ENCODE assay signal across 6 cellular contexts in the genomic region with DNA sequence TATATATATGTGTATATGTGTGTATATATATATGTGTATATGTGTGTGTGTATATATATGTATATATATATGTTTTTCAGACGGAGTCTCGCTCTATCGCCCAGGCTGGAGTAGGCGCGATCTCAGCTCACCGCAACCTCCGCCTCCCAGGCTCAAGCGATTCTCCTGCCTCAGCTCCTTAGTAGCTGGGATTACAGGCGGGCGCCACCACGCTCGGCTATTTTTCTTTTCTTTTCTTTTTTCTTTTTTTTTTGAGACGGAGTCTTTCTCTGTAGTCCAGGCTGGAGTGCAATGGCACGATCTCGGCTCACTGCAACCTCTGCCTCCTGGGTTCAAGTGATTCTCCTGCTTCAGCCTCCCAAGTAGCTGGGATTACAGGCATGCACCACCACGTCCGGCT. TPM values are rescaled to one million over a fixed set of nuclear protein-coding genes. Genes with fewer than 3 reads are reported as not detected.
DNase-seq lines count a peak whose midpoint lies in the region; ATAC-seq and TF ChIP-seq lines count a peak whose summit lies in the region.
"Not testable (repeated sequence)": the region's sequence is repeated elsewhere in the genome, so short reads cannot be mapped to it uniquely, and the experiment has no call there.

No MANE protein-coding gene starts in this region.

- 74% methylated on average over 16 of the region's 17 CpGs for WGBS in hepatocyte (ENCODE audit: low lambda C conversion rate, missing lambda C conversion rate)

- H3K36me3 Mint-ChIP-seq in HFFc6 (ENCODE audit: low read depth) (peaks cover 38% of the 10 kb centered on the region), WTC11 (peaks cover 30% of the 10 kb centered on the region)
- H3K36me3 Mint-ChIP-seq in central memory CD8-positive, alpha-beta T cell (ENCODE audit: insufficient read depth) = peaks cover 38% of the 10 kb centered on the region

- H3K9me3 ChIP-seq in hepatocyte (ENCODE audit: low read depth); osteoblast (ENCODE audit: low read depth, low read length); vagina: not testable (repeated sequence)

- TF ChIP-seq POLR2A in vagina (IDR thresholded peaks at IDR 0.05) = not testable (repeated sequence)

- H3K27ac Mint-ChIP-seq in HFFc6, WTC11: not testable (repeated sequence)
- peak overlapping the region; percentile 100 for H3K27ac Mint-ChIP-seq in central memory CD8-positive, alpha-beta T cell (ENCODE audit: low read depth)

- H3K4me1 ChIP-seq in hepatocyte (ENCODE audit: insufficient read depth) (peaks cover 20% of the 10 kb centered on the region), osteoblast (ENCODE audit: insufficient read depth, low read length) (peaks cover 16% of the 10 kb centered on the region), vagina (peaks cover 63% of the 10 kb centered on the region)

- H3K36me3 ChIP-seq in hepatocyte (replicated peaks; ENCODE audit: insufficient read depth, low read depth) = not testable (repeated sequence)
- peaks cover 52% of the 10 kb centered on the region for H3K36me3 ChIP-seq in osteoblast (ENCODE audit: insufficient read depth, low read length)
- peaks cover 0 to 52% of the 10 kb centered on the region in 2 donors for H3K36me3 ChIP-seq in vagina

- H3K9me3 Mint-ChIP-seq in HFFc6; WTC11; central memory CD8-positive, alpha-beta T cell: not testable (repeated sequence)

- DNase-seq in HFFc6; WTC11 (ENCODE audit: low spot score); central memory CD8-positive, alpha-beta T cell (ENCODE audit: low spot score in 2 of 2); hepatocyte (ENCODE audit: low spot score); osteoblast (ENCODE audit: insufficient read length, low spot score, missing footprints); vagina (ENCODE audit: extremely low spot score in 2 of 2): not testable (repeated sequence)

- intact Hi-C loops in vagina (cut with DNase I) = not testable (repeated sequence)

- H4K20me1 ChIP-seq in hepatocyte (ENCODE audit: insufficient read depth, poor library complexity, severe bottlenecking) = peaks cover 13% of the 10 kb centered on the region
- H4K20me1 ChIP-seq in osteoblast (ENCODE audit: insufficient read depth, low read length) = peaks cover 24% of the 10 kb centered on the region

- H3K27ac ChIP-seq in hepatocyte = peak overlapping the region; percentile 14
- not testable (repeated sequence) for H3K27ac ChIP-seq in osteoblast (ENCODE audit: low read depth, low read length)
- H3K27ac ChIP-seq in vagina = peak overlapping the region; percentile 99

- not testable (repeated sequence) for TF ChIP-seq CTCF in HFFc6 (IDR thresholded peaks at IDR 0.05); WTC11 (IDR thresholded peaks at IDR 0.05); hepatocyte (IDR thresholded peaks at IDR 0.05; ENCODE audit: poor library complexity); osteoblast (IDR thresholded peaks at IDR 0.05; ENCODE audit: extremely low read depth, low read depth, low read length); vagina (IDR thresholded peaks at IDR 0.05)

- POLR2A ChIA-PET in WTC11 (lab: Charles Lee) = interaction anchor here (0.6 kb wide), 1 partner anchor 1863 kb away, joined by 3 read pairs; no protein-coding TSS in a partner anchor

- CTCF ChIA-PET in WTC11 (lab: Charles Lee) = interaction anchor here (0.8 to 4.5 kb wide), 5 partner anchors 20 to 103 kb away, joined by 3 to 47 read pairs (median 12); partner anchors contain the start of gene EHD2

- H3K27me3 Mint-ChIP-seq in HFFc6 (ENCODE audit: insufficient read depth) = peaks cover 42% of the 10 kb centered on the region
- H3K27me3 Mint-ChIP-seq in WTC11 (ENCODE audit: low read depth); central memory CD8-positive, alpha-beta T cell: not testable (repeated sequence)

- H3K4me3 Mint-ChIP-seq in HFFc6 (peak overlapping the region; percentile 99), WTC11 (peak overlapping the region; percentile 97)
- peak overlapping the region; percentile 99 for H3K4me3 Mint-ChIP-seq in central memory CD8-positive, alpha-beta T cell

- peaks cover 45% of the 10 kb centered on the region for H3K4me1 Mint-ChIP-seq in HFFc6 (ENCODE audit: low read depth)
- H3K4me1 Mint-ChIP-seq in WTC11 = peaks cover 13% of the 10 kb centered on the region
- H3K4me1 Mint-ChIP-seq in central memory CD8-positive, alpha-beta T cell = peaks cover 29% of the 10 kb centered on the region

- H3K79me2 ChIP-seq in hepatocyte = peaks cover 35% of the 10 kb centered on the region
- H3K79me2 ChIP-seq in osteoblast (ENCODE audit: insufficient read depth, low read length) = peaks cover 41% of the 10 kb centered on the region

- H3K27me3 ChIP-seq in hepatocyte; osteoblast (ENCODE audit: insufficient read depth, low read length); vagina: not testable (repeated sequence)

- H3K4me2 ChIP-seq in hepatocyte (peak overlapping the region; percentile 93), osteoblast (ENCODE audit: insufficient read depth, low read length) (peak overlapping the region; percentile 90)

- ATAC-seq in WTC11; central memory CD8-positive, alpha-beta T cell (replicated peaks; ENCODE audit: extremely low read depth, poor library complexity, severe bottlenecking): not testable (repeated sequence)

- H3K4me3 ChIP-seq in hepatocyte = peak overlapping the region; percentile 98
- H3K4me3 ChIP-seq in osteoblast (ENCODE audit: insufficient read depth, low read length) = peak overlapping the region; percentile 89
- peak overlapping the region; percentile 74 to 89 for H3K4me3 ChIP-seq in vagina

- H3K9me2 ChIP-seq in hepatocyte (replicated peaks; ENCODE audit: insufficient read depth) = not testable (repeated sequence)

- H2AFZ ChIP-seq in hepatocyte; osteoblast (ENCODE audit: low read length): not testable (repeated sequence)

RNA-seq across cellular contexts. Expression of gene NOP53, which starts 0.8 kb away (rescaled TPM):
- 100 to 1,000 TPM in 4 of 6 experiments, 10 to 100 TPM in 2; 72.7 to 113 (median 106) TPM for total RNA-seq in HFFc6 (2021; fragmentation: NEBNext Ultra II Directional; extraction: Animal tissue kit (Norgen Biotek cat#: 25700))
- total RNA-seq in WTC11 (2021) (289 to 315 TPM (median 310 TPM) in 3 replicates), hepatocyte (93.3 and 139 TPM in 2 replicates), osteoblast (55.7 and 56.6 TPM in 2 replicates), vagina (517 TPM)
- polyA plus RNA-seq in hepatocyte = 91.5 and 96.7 TPM in 2 replicates

RNA-seq across cellular contexts. Expression of gene SELENOW, which starts 32.4 kb away (rescaled TPM):
- total RNA-seq in HFFc6 (2021; fragmentation: NEBNext Ultra II Directional; extraction: Animal tissue kit (Norgen Biotek cat#: 25700)) = 100 to 1,000 TPM; 214 to 245 (median 224) TPM
- 391 to 430 TPM (median 422 TPM) in 3 replicates for total RNA-seq in WTC11 (2021)
- total RNA-seq in hepatocyte = 140 and 143 TPM in 2 replicates
- polyA plus RNA-seq in hepatocyte = 215 and 217 TPM in 2 replicates
- 76.7 and 78.4 TPM in 2 replicates for total RNA-seq in osteoblast
- 442 TPM for total RNA-seq in vagina

RNA-seq across cellular contexts. Expression of gene EHD2, which starts 32.9 kb away (rescaled TPM):
- total RNA-seq in HFFc6 (2021; fragmentation: NEBNext Ultra II Directional; extraction: Animal tissue kit (Norgen Biotek cat#: 25700)) = 100 to 1,000 TPM; 321 to 395 (median 334) TPM
- total RNA-seq in WTC11 (2021) (11.8 to 15.5 TPM (median 15.4 TPM) in 3 replicates), hepatocyte (17.8 and 20.8 TPM in 2 replicates), osteoblast (136 and 144 TPM in 2 replicates), vagina (125 TPM)
- polyA plus RNA-seq in hepatocyte = 104 and 120 TPM in 2 replicates

RNA-seq across cellular contexts. Expression of gene TPRX1, which starts 58.2 kb away (rescaled TPM):
- total RNA-seq in HFFc6 (2021; fragmentation: NEBNext Ultra II Directional; extraction: Animal tissue kit (Norgen Biotek cat#: 25700)) = not detected
- not detected in 3 replicates for total RNA-seq in WTC11 (2021)
- total RNA-seq in hepatocyte = not detected in 2 replicates
- not detected in 2 replicates for polyA plus RNA-seq in hepatocyte
- not detected in 2 replicates for total RNA-seq in osteoblast
- total RNA-seq in vagina = not detected
